1 cellular context compared by ENCODE assay signal in genomic region chr16:1151424-1152122, GRCh38.
TF ChIP-seq lines count a peak whose summit lies in the region.

No MANE protein-coding gene starts in this region.

TF ChIP-seq in H1, 55 proteins besides CTCF, POLR2A, EP300 and RAD21:
- TF ChIP-seq EGR1 (IDR thresholded peaks at IDR 0.05; ENCODE audit: borderline replicate concordance, low read depth, low read length) (no peak), HDAC6 (IDR thresholded peaks at IDR 0.05; ENCODE audit: low read depth, low read length) (no peak), SIX5 (IDR thresholded peaks at IDR 0.05; ENCODE audit: low read depth, low read length) (no peak), CHD7 (IDR thresholded peaks at IDR 0.05; ENCODE audit: insufficient replicate concordance, low read length) (no peak), E2F6 (IDR thresholded peaks at IDR 0.05) (no peak), CHD1 (IDR thresholded peaks at IDR 0.05; ENCODE audit: low read depth, low read length) (no peak), JUN (IDR thresholded peaks at IDR 0.05; ENCODE audit: low read depth, low read length) (no peak), CREB1 (IDR thresholded peaks at IDR 0.05) (no peak), KDM4A (IDR thresholded peaks at IDR 0.05; ENCODE audit: low read depth, low read length, severe bottlenecking) (no peak), TAF7 (optimal IDR thresholded peaks at IDR 0.05; ENCODE audit: borderline replicate concordance, low read depth, low read length) (no peak), HDAC2 (IDR thresholded peaks at IDR 0.05; ENCODE audit: borderline replicate concordance in 1 of 2, low read depth in 2 of 2, low read length in 2 of 2) (no peak), BRCA1 (IDR thresholded peaks at IDR 0.05; ENCODE audit: low read depth, low read length) (no peak), CHD2 (IDR thresholded peaks at IDR 0.05; ENCODE audit: low read length) (no peak), RBBP5 (IDR thresholded peaks at IDR 0.05; ENCODE audit: borderline replicate concordance, low read depth, low read length) (no peak), CTBP2 (IDR thresholded peaks at IDR 0.05; ENCODE audit: borderline replicate concordance, insufficient read depth, insufficient read length, low read length) (no peak), POLR2AphosphoS5 (IDR thresholded peaks at IDR 0.05; ENCODE audit: low read depth, low read length) (no peak), ASH2L (IDR thresholded peaks at IDR 0.05; ENCODE audit: low read length) (no peak), SIN3A (conservative IDR thresholded peaks at IDR 0.05 in 1 of 2, IDR thresholded peaks at IDR 0.05 in 1 of 2; ENCODE audit: low read depth in 1 of 2, low read length in 2 of 2) (no peak), KDM1A (IDR thresholded peaks at IDR 0.05; ENCODE audit: borderline replicate concordance, low read length) (no peak), USF2 (IDR thresholded peaks at IDR 0.05; ENCODE audit: low read length) (no peak)
